ENCODE assay signal across 24 cellular contexts in genomic region chr10:115004236-115004862, GRCh38.
"Had no signal": no experiment of that assay in that cellular context is flagged by ENCODE, and none has a peak within 500 bp of the region (broad histone marks: within the 10 kb centered on the region; RNA-seq: fewer than 3 reads in every experiment).

No MANE protein-coding gene starts in this region.

- DNase-seq: hypothalamus; immature natural killer cell; kidney; left ventricle myocardium inferior; midbrain; mucosa of descending colon; naive thymus-derived CD4-positive, alpha-beta T cell; stimulated activated CD4-positive, alpha-beta T cell treated with anti-CD3 and anti-CD28 coated beads, Interleukin-12 subunit alpha, Interleukin-12 subunit beta, amount 100 ng/mL, for 4 hours; stimulated activated CD4-positive, alpha-beta T cell treated with anti-CD3 and anti-CD28 coated beads, Interleukin-15, amount 100 ng/mL, for 24 hours; stimulated activated CD4-positive, alpha-beta T cell treated with anti-CD3 and anti-CD28 coated beads, Interleukin-2, amount 100 ng/mL, for 24 hours; stimulated activated CD4-positive, alpha-beta T cell treated with anti-CD3 and anti-CD28 coated beads, Interleukin-4, amount 100 ng/mL, for 1 hour; stimulated activated naive B cell treated with anti-CD40 and anti-IgM and Interleukin-4, amounts not matched to agents 10 μg/mL and 1 μg/mL and 100 μg/mL, for 72 hours; stimulated activated naive CD8-positive, alpha-beta T cell treated with anti-CD3 and anti-CD28 coated beads, Interleukin-15, amount 100 ng/mL, for 72 hours; substantia nigra; uterus had no signal

- H3K27ac ChIP-seq: left ventricle myocardium inferior, ovary, right atrium auricular region, skin epidermis, tibial nerve, uterus had no signal

- ATAC-seq: mucosa of descending colon; naive thymus-derived CD4-positive, alpha-beta T cell; natural killer cell treated with Interleukin-12 subunit alpha and Interleukin-12 subunit beta and Interleukin-15 and Interleukin-18, amount 100 ng/mL, for 72 hours; sciatic nerve; stimulated activated naive B cell treated with anti-CD40 and anti-IgM and Interleukin-4, amounts not matched to agents 10 μg/mL and 1 μg/mL and 100 μg/mL, for 72 hours; stimulated activated naive CD8-positive, alpha-beta T cell treated with anti-CD3 and anti-CD28 coated beads, Interleukin-15, amount 100 ng/mL, for 72 hours had no signal

- H3K9me3 Mint-ChIP-seq: natural killer cell treated with Interleukin-12 subunit alpha and Interleukin-12 subunit beta and Interleukin-15 and Interleukin-18, amount 100 ng/mL, for 72 hours; type B pancreatic cell had no signal

- H3K36me3 ChIP-seq: left ventricle myocardium inferior, ovary, right atrium auricular region, tibial nerve, uterus had no signal

- H3K27me3 ChIP-seq: ovary, right atrium auricular region, tibial nerve, uterus had no signal

- H3K4me1 Mint-ChIP-seq: immature natural killer cell; naive thymus-derived CD4-positive, alpha-beta T cell; stimulated activated naive CD8-positive, alpha-beta T cell treated with anti-CD3 and anti-CD28 coated beads, Interleukin-15, amount 100 ng/mL, for 72 hours had no signal

- H3K4me3 ChIP-seq: left ventricle myocardium inferior, lung, mucosa of descending colon, ovary, right atrium auricular region, skin epidermis, tibial nerve, uterus had no signal

- H3K9me3 ChIP-seq: left ventricle myocardium inferior, mucosa of descending colon, ovary, right atrium auricular region, tibial nerve, uterus had no signal

- H3K36me3 Mint-ChIP-seq: immature natural killer cell; natural killer cell treated with Interleukin-12 subunit alpha and Interleukin-12 subunit beta and Interleukin-15 and Interleukin-18, amount 100 ng/mL, for 72 hours; type B pancreatic cell had no signal

- H3K27ac Mint-ChIP-seq: immature natural killer cell; natural killer cell treated with Interleukin-12 subunit alpha and Interleukin-12 subunit beta and Interleukin-15 and Interleukin-18, amount 100 ng/mL, for 72 hours; progenitor cell of endocrine pancreas; stimulated activated naive B cell treated with anti-CD40 and anti-IgM and Interleukin-4, amounts not matched to agents 10 μg/mL and 1 μg/mL and 100 μg/mL, for 72 hours; stimulated activated naive CD8-positive, alpha-beta T cell treated with anti-CD3 and anti-CD28 coated beads, Interleukin-15, amount 100 ng/mL, for 72 hours; type B pancreatic cell had no signal

- H3K4me3 Mint-ChIP-seq: immature natural killer cell; naive thymus-derived CD4-positive, alpha-beta T cell; natural killer cell treated with Interleukin-12 subunit alpha and Interleukin-12 subunit beta and Interleukin-15 and Interleukin-18, amount 100 ng/mL, for 72 hours; stimulated activated naive B cell treated with anti-CD40 and anti-IgM and Interleukin-4, amounts not matched to agents 10 μg/mL and 1 μg/mL and 100 μg/mL, for 72 hours; stimulated activated naive CD8-positive, alpha-beta T cell treated with anti-CD3 and anti-CD28 coated beads, Interleukin-15, amount 100 ng/mL, for 72 hours; type B pancreatic cell had no signal

- H3K4me1 ChIP-seq: left ventricle myocardium inferior, right atrium auricular region, tibial nerve, uterus had no signal
